In genomic region chr16:29720703-29721102, GRCh38 we compare ENCODE assay signal across 25 cellular contexts. TPM values are rescaled to one million over a fixed set of nuclear protein-coding genes. Genes with fewer than 3 reads are reported as not detected.
DNase-seq lines count a peak whose midpoint lies in the region; ATAC-seq and TF ChIP-seq lines count a peak whose summit lies in the region.
"Had no signal": no experiment of that assay in that cellular context is flagged by ENCODE, and none has a peak within 500 bp of the region (broad histone marks: within the 10 kb centered on the region; RNA-seq: fewer than 3 reads in every experiment).

No MANE protein-coding gene starts in this region.

- peak overlapping the region; percentile 89; the same call in 1 of the 2 replicates for H3K27ac Mint-ChIP-seq in WTC11
- H3K27ac Mint-ChIP-seq: activated B cell treated with CpG ODN at 0.5 μM for 24 hours; activated CD4-positive, alpha-beta memory T cell treated with anti-CD3 and anti-CD28 coated beads, Interleukin-2, amount 10 ng/mL, durations not matched to agents 7 days and 5 days had no signal

- H2AK9ac ChIP-seq in IMR-90 (replicated peaks; ENCODE audit: low read depth, low read length, poor library complexity) = no peak overlapping the region

- no peak overlapping the region for H4K8ac ChIP-seq in IMR-90 (ENCODE audit: low read depth in 2 of 2, low read length in 2 of 2)

- no peak overlapping the region for H3K23ac ChIP-seq in IMR-90 (ENCODE audit: low read depth, low read length)

- no peak overlapping the region for H4K91ac ChIP-seq in IMR-90 (ENCODE audit: insufficient read depth, low read depth, low read length)

- H3K56ac ChIP-seq in IMR-90 (ENCODE audit: extremely low read depth, insufficient read depth, low read length) = no peak overlapping the region

- H3K9me3 Mint-ChIP-seq in WTC11 = 0 out of 2 replicates have a peak, but pooled peaks cover 4% of the 10 kb centered on the region
- H3K9me3 Mint-ChIP-seq: activated B cell treated with CpG ODN at 0.5 μM for 24 hours; activated CD4-positive, alpha-beta memory T cell treated with anti-CD3 and anti-CD28 coated beads, Interleukin-2, amount 10 ng/mL, durations not matched to agents 7 days and 5 days; CD8-positive, alpha-beta memory T cell had no signal

- H2BK5ac ChIP-seq in IMR-90 (ENCODE audit: low read depth, low read length, poor library complexity, severe bottlenecking) = no peak overlapping the region

- H3K4ac ChIP-seq in IMR-90 (ENCODE audit: low read depth, low read length) = no peak overlapping the region

- ATAC-seq in IMR-90 (ENCODE audit: low read depth) (no peak), WTC11 (no peak), left lobe of liver (peak; percentile 28), GM19023 (IDR thresholded peaks at IDR 0.05; ENCODE audit: unreplicated experiment) (no peak), esophagus mucosa (no peak)
- ATAC-seq: gastroesophageal sphincter had no signal

- H4K5ac ChIP-seq in IMR-90 (ENCODE audit: low read depth, low read length) = no peak overlapping the region

- H3K4me3 ChIP-seq in BLaER1 = peak overlapping the region; percentile 41
- H3K4me3 ChIP-seq in IMR-90 (ENCODE audit: insufficient read depth, low read depth, low read length) = no peak overlapping the region
- H3K4me3 ChIP-seq: gastroesophageal sphincter, GM12878, MG63, right lobe of liver had no signal

- H3K27me3 ChIP-seq in BLaER1 = no peaks in the 10 kb centered on the region
- peaks cover 4% of the 10 kb centered on the region for H3K27me3 ChIP-seq in IMR-90 (ENCODE audit: control insufficient read depth, insufficient read depth, low read length)
- H3K27me3 ChIP-seq: dorsolateral prefrontal cortex, gastroesophageal sphincter, right lobe of liver had no signal

- TF ChIP-seq RAD21 in IMR-90 (IDR thresholded peaks at IDR 0.05; ENCODE audit: low read length) = no peak

- in situ Hi-C loops in IMR-90 (cut with MboI; ENCODE audit: low sequenced_read_pairs) = no loop called here

- H3K27me3 Mint-ChIP-seq in WTC11 (ENCODE audit: low read depth) = no peaks in the 10 kb centered on the region
- H3K27me3 Mint-ChIP-seq: activated B cell treated with CpG ODN at 0.5 μM for 24 hours; activated CD4-positive, alpha-beta memory T cell treated with anti-CD3 and anti-CD28 coated beads, Interleukin-2, amount 10 ng/mL, durations not matched to agents 7 days and 5 days had no signal

- no peak overlapping the region for H3K18ac ChIP-seq in IMR-90 (ENCODE audit: low read depth, low read length)

- H3K27ac ChIP-seq in BLaER1 (peak overlapping the region; percentile 87), IMR-90 (ENCODE audit: insufficient read depth, low read length) (no peak overlapping the region)
- H3K27ac ChIP-seq: epithelial cell of prostate, gastroesophageal sphincter, right lobe of liver had no signal

- H2BK15ac ChIP-seq in IMR-90 (ENCODE audit: low read depth, low read length) = no peak overlapping the region

- no peaks in the 10 kb centered on the region for H4K20me1 ChIP-seq in BLaER1
- H4K20me1 ChIP-seq in IMR-90 (ENCODE audit: insufficient read depth, low read length) = no peaks in the 10 kb centered on the region

- peak overlapping the region; percentile 72 for H3K9ac ChIP-seq in BLaER1
- no peak overlapping the region for H3K9ac ChIP-seq in IMR-90 (ENCODE audit: low read depth, low read length)

- H3K9me3 ChIP-seq in BLaER1 (no peaks in the 10 kb centered on the region), IMR-90 (ENCODE audit: control insufficient read depth, insufficient read depth, low read length) (no peaks in the 10 kb centered on the region)
- H3K9me3 ChIP-seq: gastroesophageal sphincter, MG63, right lobe of liver had no signal

- H3K14ac ChIP-seq in IMR-90 (replicated peaks; ENCODE audit: low read depth, low read length) = no peak overlapping the region

- H2AK5ac ChIP-seq in IMR-90 (ENCODE audit: low read depth, low read length) = no peak overlapping the region

- H3K9me1 ChIP-seq in IMR-90 (ENCODE audit: insufficient read depth, low read length) = no peaks in the 10 kb centered on the region

- H3K4me1 ChIP-seq in BLaER1 (peaks cover 63% of the 10 kb centered on the region), IMR-90 (ENCODE audit: control insufficient read depth, insufficient read depth, low read length) (no peaks in the 10 kb centered on the region)
- H3K4me1 ChIP-seq: gastroesophageal sphincter had no signal

- no TSS peak for BruUV-seq in IMR-90 (replicated peaks; lab: Mats Ljungman, UMichigan)

- no peaks in the 10 kb centered on the region for H3K79me1 ChIP-seq in IMR-90 (ENCODE audit: low read depth in 1 of 2, low read length in 2 of 2)

- CTCF ChIA-PET in IMR-90 (lab: Yijun Ruan, JAX) = no interaction called here
- CTCF ChIA-PET in WTC11 (lab: Charles Lee) = interaction anchor here (0.8 to 2.1 kb wide), 7 partner anchors 9 to 334 kb away, joined by 3 to 13 read pairs (median 4); no protein-coding TSS in a partner anchor

- TF ChIP-seq POLR2A in IMR-90 (IDR thresholded peaks at IDR 0.05; ENCODE audit: low read depth, low read length) = no peak

- dilution Hi-C loops in IMR-90 (cut with HindIII; ENCODE audit: low sequenced_read_pairs, unreplicated experiment) = no loop called here

- peaks cover 48% of the 10 kb centered on the region for H3K36me3 Mint-ChIP-seq in WTC11
- H3K36me3 Mint-ChIP-seq: CD8-positive, alpha-beta memory T cell had no signal

- DNase-seq in IMR-90 = no peak
- DNase-seq in WTC11 (ENCODE audit: low spot score) = no peak
- no peak for DNase-seq in left lobe of liver (ENCODE audit: low spot score)
- DNase-seq in NCI-H2107 (lab: John Stamatoyannopoulos, UW) = no peak
- DNase-seq: activated B cell treated with CpG ODN at 0.5 μM for 24 hours; activated CD4-positive, alpha-beta memory T cell treated with anti-CD3 and anti-CD28 coated beads, Interleukin-2, amount 10 ng/mL, durations not matched to agents 7 days and 5 days; activated naive CD4-positive, alpha-beta T cell; CD8-positive, alpha-beta memory T cell; dorsolateral prefrontal cortex; H7; kidney; MG63; NCI-H1694 treated with DMSO at 0.1 percent for 48 hours; NCI-H2227 treated with DMSO at 0.1 percent for 48 hours; NCI-H774; right lobe of liver had no signal

- H2BK120ac ChIP-seq in IMR-90 (ENCODE audit: low read depth, low read length) = no peak overlapping the region

- no peak overlapping the region for H2AFZ ChIP-seq in IMR-90 (replicated peaks; ENCODE audit: low read length, poor library complexity)

- H3K4me1 Mint-ChIP-seq in WTC11 = peaks cover 58% of the 10 kb centered on the region

- POLR2A ChIA-PET in IMR-90 (lab: Charles Lee; ENCODE audit: unreplicated experiment) (no interaction called here), WTC11 (lab: Charles Lee) (interaction anchor here (1.3 kb wide), 1 partner anchor 21 kb away, joined by 3 read pairs; no protein-coding TSS in a partner anchor)

- H3K36me3 ChIP-seq in BLaER1 (no peaks in the 10 kb centered on the region), IMR-90 (ENCODE audit: control insufficient read depth, insufficient read depth, low read length) (no peaks in the 10 kb centered on the region)
- H3K36me3 ChIP-seq: gastroesophageal sphincter, MG63, right lobe of liver had no signal

- intact Hi-C loops in IMR-90 (cut with micrococcal nuclease) = loop anchor here (1.0 to 10.0 kb wide), 2 partner anchors 20 to 746 kb away; partner anchors contain the start of gene SPNS1

- no peak overlapping the region for H2BK20ac ChIP-seq in IMR-90 (ENCODE audit: low read depth, low read length)

- H3K4me3 Mint-ChIP-seq in WTC11 = no peak overlapping the region
- H3K4me3 Mint-ChIP-seq: activated CD4-positive, alpha-beta memory T cell treated with anti-CD3 and anti-CD28 coated beads, Interleukin-2, amount 10 ng/mL, durations not matched to agents 7 days and 5 days had no signal

- no peak for TF ChIP-seq CTCF in IMR-90 (conservative IDR thresholded peaks at IDR 0.05; ENCODE audit: low read depth, low read length)
- no peak for TF ChIP-seq CTCF in WTC11 (IDR thresholded peaks at IDR 0.05)

- WGBS in IMR-90 (ENCODE audit: extremely low coverage in 2 of 2, insufficient read length in 1 of 2), 2 experiments = 80% methylated on average over 1 of the region's 5 CpGs; no CpG with 5 or more reads in 1 of the 2 experiments

- H3K4me2 ChIP-seq in BLaER1 = peak overlapping the region; percentile 79
- H3K4me2 ChIP-seq in IMR-90 (ENCODE audit: low read depth, low read length) = no peak overlapping the region

TF ChIP-seq in IMR-90, 13 proteins besides CTCF, POLR2A, EP300 and RAD21:
- TF ChIP-seq CEBPB (IDR thresholded peaks at IDR 0.05; ENCODE audit: low read depth, low read length) (peak; percentile 54), MAFK (IDR thresholded peaks at IDR 0.05; ENCODE audit: low read depth, low read length) (no peak)
TF ChIP-seq in IMR-90: peak in this region for 1.

TF ChIP-seq in WTC11, 78 proteins besides CTCF, POLR2A, EP300 and RAD21:
- TF ChIP-seq SP1 (CRISPR knock-in tag; conservative IDR thresholded peaks at IDR 0.05) = no peak
- peak; percentile 26; the same call in 1 of the 2 replicates for TF ChIP-seq GABPB1 (CRISPR knock-in tag; IDR thresholded peaks at IDR 0.05)

RNA-seq across cellular contexts. Expression of gene C16orf54, which starts 25.1 kb away (rescaled TPM):
- total RNA-seq in IMR-90 (2012; rRNA removed) (not detected in 2 replicates), WTC11 (2021) (0.09 to 0.14 TPM (median 0.11 TPM) in 3 replicates), left lobe of liver (0.53 TPM), esophagus mucosa (0.36 TPM)
- not detected in 2 replicates for polyA plus RNA-seq in IMR-90 (2012; rRNA removed)
- not detected in 2 replicates for polyA plus RNA-seq in IMR-90 (2012; cell fraction: cytosol; rRNA removed)
- not detected in 2 replicates for polyA plus RNA-seq in IMR-90 (2012; cell fraction: nucleus; rRNA removed; ENCODE audit: low replicate concordance)
- total RNA-seq: H7, lung microvascular endothelial cell, osteocyte had no signal

RNA-seq across cellular contexts. Expression of gene QPRT, which starts 41.7 kb away (rescaled TPM):
- total RNA-seq in IMR-90 (2012; rRNA removed) = 3.4 and 3.6 TPM in 2 replicates
- polyA plus RNA-seq in IMR-90 (2012; rRNA removed) = 6.3 and 6.8 TPM in 2 replicates
- 7.5 and 16.3 TPM in 2 replicates for polyA plus RNA-seq in IMR-90 (2012; cell fraction: cytosol; rRNA removed)
- 9.0 and 10.8 TPM in 2 replicates for polyA plus RNA-seq in IMR-90 (2012; cell fraction: nucleus; rRNA removed; ENCODE audit: low replicate concordance)
- total RNA-seq in WTC11 (2021) = 138 to 187 TPM (median 182 TPM) in 3 replicates
- 143 TPM for total RNA-seq in left lobe of liver
- 0.60 TPM for total RNA-seq in esophagus mucosa

RNA-seq across cellular contexts. Expression of gene ZG16, which starts 57.4 kb away (rescaled TPM):
- total RNA-seq in IMR-90 (2012; rRNA removed) (not detected in 2 replicates), WTC11 (2021) (not detected in 3 replicates), left lobe of liver (1.3 TPM), esophagus mucosa (not detected)
- not detected in 2 replicates for polyA plus RNA-seq in IMR-90 (2012; rRNA removed)
- polyA plus RNA-seq in IMR-90 (2012; cell fraction: cytosol; rRNA removed) = not detected in 2 replicates
- polyA plus RNA-seq in IMR-90 (2012; cell fraction: nucleus; rRNA removed; ENCODE audit: low replicate concordance) = not detected in 2 replicates
- total RNA-seq: activated B cell treated with CpG ODN at 0.5 μM for 24 hours; activated CD4-positive, alpha-beta memory T cell treated with anti-CD3 and anti-CD28 coated beads, Interleukin-2, amount 10 ng/mL, durations not matched to agents 7 days and 5 days; cardiac septum; CD8-positive, alpha-beta memory T cell; dorsolateral prefrontal cortex; gastroesophageal sphincter; GM12878; H7; kidney; lung microvascular endothelial cell; osteocyte had no signal
- polyA plus RNA-seq: CD8-positive, alpha-beta memory T cell; GM12878 had no signal

RNA-seq across cellular contexts. Expression of gene SPN, which starts 57.7 kb away (rescaled TPM):
- total RNA-seq in IMR-90 (2012; rRNA removed) (not detected in 2 replicates), WTC11 (2021) (2.3 to 2.4 TPM (median 2.3 TPM) in 3 replicates), left lobe of liver (1.3 TPM), esophagus mucosa (0.60 TPM)
- not detected in 2 replicates for polyA plus RNA-seq in IMR-90 (2012; rRNA removed)
- polyA plus RNA-seq in IMR-90 (2012; cell fraction: cytosol; rRNA removed) = not detected in 2 replicates
- polyA plus RNA-seq in IMR-90 (2012; cell fraction: nucleus; rRNA removed; ENCODE audit: low replicate concordance) = not detected in 2 replicates
- total RNA-seq: lung microvascular endothelial cell, osteocyte had no signal

Comparison
In these comparisons a context has a peak if more than half of its experiments do, and no peak if none do; other contexts are left out.
1. RNA of gene QPRT, which starts 41.7 kb away (total RNA-seq): 143 TPM in left lobe of liver (single experiment) and 138 to 187 TPM in WTC11; 3.4 to 3.6 TPM in IMR-90 and 0.60 TPM in esophagus mucosa (single experiment); every median in the first group is over 10 times any median in the second.